18 cellular contexts compared by ENCODE assay signal in genomic region chr13:98224557-98224956, GRCh38. TPM values are rescaled to one million over a fixed set of nuclear protein-coding genes. Genes with fewer than 3 reads are reported as not detected.
A peak's percentile ranks its signal among the peaks of the same experiment; 100 is the strongest.
DNase-seq lines count a peak whose midpoint lies in the region; ATAC-seq, FAIRE-seq and TF ChIP-seq lines count a peak whose summit lies in the region.
"Had no signal": no experiment of that assay in that cellular context is flagged by ENCODE, and none has a peak within 500 bp of the region (broad histone marks: within the 10 kb centered on the region; RNA-seq: fewer than 3 reads in every experiment).

No MANE protein-coding gene starts in this region.

- H3K27ac Mint-ChIP-seq in WTC11 (peak overlapping the region; percentile 32), nephron (peak overlapping the region; percentile 96 to 99 (median 99))
- no peak overlapping the region for H3K27ac Mint-ChIP-seq in CD4-positive, alpha-beta memory T cell
- H3K27ac Mint-ChIP-seq: CD8-positive, alpha-beta memory T cell had no signal

- no peaks in the 10 kb centered on the region for H3K27me3 ChIP-seq in H1 (replicated peaks in 1 of 4; ENCODE audit: control insufficient read depth in 3 of 4, extremely low read depth in 1 of 4, insufficient read depth in 3 of 4, low read length in 3 of 4)
- no peaks in the 10 kb centered on the region for H3K27me3 ChIP-seq in uterus
- H3K27me3 ChIP-seq in CD4-positive, alpha-beta memory T cell (ENCODE audit: insufficient read depth, low read length) = no peaks in the 10 kb centered on the region
- H3K27me3 ChIP-seq: BE2C had no signal

- FAIRE-seq in H1 (lab: Jason Lieb, UNC) = no peak

- no peak overlapping the region for H2BK15ac ChIP-seq in H1 (ENCODE audit: low read length)

- no peak for TF ChIP-seq CTCF in WTC11 (IDR thresholded peaks at IDR 0.05)
- TF ChIP-seq CTCF in H1 (IDR thresholded peaks at IDR 0.05; ENCODE audit: control extremely low read depth in 1 of 3, insufficient read depth in 1 of 3, low read depth in 1 of 3, low read length in 3 of 3) = peak in 2 of 3 experiments; percentile 2 to 9; a peak in 2 of 4 replicates
- TF ChIP-seq CTCF in nephron (IDR thresholded peaks at IDR 0.05; ENCODE audit: unreplicated experiment in 3 of 3) = no peak
- no peak for TF ChIP-seq CTCF in uterus (IDR thresholded peaks at IDR 0.05)

- no peak for TF ChIP-seq EP300 in H1 (IDR thresholded peaks at IDR 0.05; ENCODE audit: borderline replicate concordance in 1 of 2, low read depth in 2 of 2, low read length in 2 of 2)

- no peak overlapping the region for H3K4me2 ChIP-seq in H1 (ENCODE audit: insufficient read depth in 1 of 2, low read depth in 2 of 2, low read length in 2 of 2)
- H3K4me2 ChIP-seq: KMS-11, PC-9 had no signal

- no peak overlapping the region for H3K23ac ChIP-seq in H1 (ENCODE audit: insufficient read length)

- no peak overlapping the region for H3K9ac ChIP-seq in H1 (replicated peaks in 1 of 4; ENCODE audit: extremely low read depth in 1 of 4, low read depth in 3 of 4, low read length in 3 of 4)
- H3K9ac ChIP-seq: KMS-11 had no signal

- no peak overlapping the region for H4K5ac ChIP-seq in H1 (ENCODE audit: insufficient read length, low read depth, low read length)

- H3K4me3 Mint-ChIP-seq in WTC11 (no peak overlapping the region), nephron (peak overlapping the region in 1 of 3 experiments; percentile 34)
- no peak overlapping the region for H3K4me3 Mint-ChIP-seq in CD4-positive, alpha-beta memory T cell
- H3K4me3 Mint-ChIP-seq: CD8-positive, alpha-beta memory T cell had no signal

- no peak overlapping the region for H2BK5ac ChIP-seq in H1 (ENCODE audit: low read depth, low read length)

- DNase-seq in WTC11 (ENCODE audit: low spot score) (no peak), H1 (ENCODE audit: low read depth in 1 of 2, low spot score in 2 of 2) (no peak), uterus (no peak), NAMALWA (ENCODE audit: low spot score) (no peak)
- DNase-seq in CD4-positive, alpha-beta memory T cell = no peak
- DNase-seq: BE2C; CD8-positive, alpha-beta memory T cell; EL; NCI-H187; NCI-H2171; NCI-H446 treated with DMSO at 0.1 percent for 48 hours; NCI-H748 treated with DMSO at 0.1 percent for 48 hours; PC-9 had no signal

- H3K4me3 ChIP-seq in H1 (ENCODE audit: extremely low read depth in 1 of 4, insufficient read depth in 2 of 4, low read depth in 3 of 4, low read length in 4 of 4) (no peak overlapping the region), uterus (no peak overlapping the region)
- no peak overlapping the region for H3K4me3 ChIP-seq in CD4-positive, alpha-beta memory T cell (ENCODE audit: low read length in 2 of 2)
- H3K4me3 ChIP-seq: PC-9 had no signal

- H4K20me1 ChIP-seq in H1 (replicated peaks in 1 of 2; ENCODE audit: control insufficient read depth in 1 of 2, insufficient read depth in 2 of 2, low read length in 2 of 2) = peaks cover 2 to 3% of the 10 kb centered on the region in 2 experiments

- H3K4me1 Mint-ChIP-seq in WTC11 (peaks cover 22% of the 10 kb centered on the region), nephron (peaks cover 59% of the 10 kb centered on the region)
- no peaks in the 10 kb centered on the region for H3K4me1 Mint-ChIP-seq in CD4-positive, alpha-beta memory T cell
- H3K4me1 Mint-ChIP-seq: CD8-positive, alpha-beta memory T cell had no signal

- WGBS in H1 (ENCODE audit: extremely low coverage in 1 of 2, insufficient coverage in 1 of 2, insufficient read length in 1 of 2, insufficient replicate concordance in 2 of 2, low coverage in 1 of 2, low lambda C conversion rate in 2 of 2, missing lambda C conversion rate in 1 of 2), 2 experiments = 90% methylated on average over 5 of the region's 5 CpGs; no CpG with 5 or more reads in 1 of the 2 experiments

- POLR2A ChIA-PET in WTC11 (lab: Charles Lee) = interaction anchor here (0.7 kb wide), 1 partner anchor 45 kb away, joined by 5 read pairs; no protein-coding TSS in a partner anchor
- POLR2A ChIA-PET in H1 (lab: Charles Lee; ENCODE audit: partially characterized antibody) = no interaction called here
- POLR2A ChIA-PET in CD4-positive, alpha-beta memory T cell (lab: Charles Lee; ENCODE audit: partially characterized antibody) = no interaction called here

- no peak overlapping the region for H3K18ac ChIP-seq in H1 (ENCODE audit: extremely low read depth, low read length)

- H3K56ac ChIP-seq in H1 (replicated peaks; ENCODE audit: insufficient read length, low read depth, low read length) = no peak overlapping the region

- no peaks in the 10 kb centered on the region for H3K4me1 ChIP-seq in H1 (replicated peaks in 1 of 4; ENCODE audit: control insufficient read depth in 3 of 4, insufficient read depth in 4 of 4, low read length in 3 of 4)
- no peaks in the 10 kb centered on the region for H3K4me1 ChIP-seq in uterus
- no peaks in the 10 kb centered on the region for H3K4me1 ChIP-seq in CD4-positive, alpha-beta memory T cell (ENCODE audit: insufficient read depth, low read length)

- H2AFZ ChIP-seq in H1 (ENCODE audit: low read length) = no peak overlapping the region
- H2AFZ ChIP-seq: PC-9 had no signal

- H3K27me3 Mint-ChIP-seq in WTC11 (ENCODE audit: low read depth) = no peaks in the 10 kb centered on the region; the same call in 1 of the 2 replicates
- H3K27me3 Mint-ChIP-seq in nephron (ENCODE audit: low read depth) = no peaks in the 10 kb centered on the region
- H3K27me3 Mint-ChIP-seq in CD4-positive, alpha-beta memory T cell = peaks cover 6 to 9% of the 10 kb centered on the region in 2 donors

- H3K36me3 Mint-ChIP-seq in WTC11 = peaks cover 14% of the 10 kb centered on the region; the same call in 1 of the 2 replicates
- H3K36me3 Mint-ChIP-seq in nephron (ENCODE audit: low read depth) = peaks cover 47% of the 10 kb centered on the region
- no peaks in the 10 kb centered on the region for H3K36me3 Mint-ChIP-seq in CD4-positive, alpha-beta memory T cell
- H3K36me3 Mint-ChIP-seq: CD8-positive, alpha-beta memory T cell had no signal

- no peaks in the 10 kb centered on the region for H3K23me2 ChIP-seq in H1 (ENCODE audit: low read depth, low read length)

- H3K27ac ChIP-seq in H1 (ENCODE audit: low read depth, low read length) = no peak overlapping the region
- H3K27ac ChIP-seq in uterus = peak overlapping the region; percentile 30 to 69
- no peak overlapping the region for H3K27ac ChIP-seq in CD4-positive, alpha-beta memory T cell (ENCODE audit: low read depth, low read length)
- H3K27ac ChIP-seq: KMS-11, PC-9 had no signal

- H2BK20ac ChIP-seq in H1 (ENCODE audit: low read length) = no peak overlapping the region

- H3K79me1 ChIP-seq in H1 (ENCODE audit: low read depth, low read length) = peaks cover 5% of the 10 kb centered on the region; the same call in 1 of the 2 replicates

- no peak overlapping the region for H3K14ac ChIP-seq in H1 (ENCODE audit: insufficient read length)

- H2BK12ac ChIP-seq in H1 (ENCODE audit: low read depth, low read length) = no peak overlapping the region

- H4K8ac ChIP-seq in H1 (ENCODE audit: extremely low read depth, insufficient read depth, low read length) = no peak overlapping the region

- ATAC-seq in WTC11 = peak; percentile 74
- ATAC-seq in GM21825 (IDR thresholded peaks at IDR 0.05; ENCODE audit: unreplicated experiment) = no peak

- H2AK5ac ChIP-seq in H1 (ENCODE audit: low read depth, low read length) = no peak overlapping the region

- H3K9me3 Mint-ChIP-seq in WTC11 (peaks cover 3% of the 10 kb centered on the region; the same call in 1 of the 2 replicates), nephron (peaks cover 19% of the 10 kb centered on the region)
- no peaks in the 10 kb centered on the region for H3K9me3 Mint-ChIP-seq in CD4-positive, alpha-beta memory T cell
- H3K9me3 Mint-ChIP-seq: CD8-positive, alpha-beta memory T cell had no signal

- peaks cover 3 to 53% of the 10 kb centered on the region in 2 experiments; a peak in 3 of 4 replicates for H3K79me2 ChIP-seq in H1 (ENCODE audit: control insufficient read depth in 1 of 2, insufficient read depth in 2 of 2, low read length in 2 of 2)

- intact Hi-C loops in uterus (cut with DNase I; ENCODE audit: low total_unique reads) = no loop called here
- intact Hi-C loops in CD4-positive, alpha-beta memory T cell (cut with micrococcal nuclease) = no loop called here

- CTCF ChIA-PET in WTC11 (lab: Charles Lee) (interaction anchor here (0.5 to 1.6 kb wide), 4 partner anchors 24 to 566 kb away, joined by 3 to 7 read pairs (median 6); no protein-coding TSS in a partner anchor), H1 (lab: Charles Lee; ENCODE audit: partially characterized antibody) (interaction anchor here (0.7 to 1.2 kb wide), 2 partner anchors 91 to 203 kb away, joined by 3 read pairs; no protein-coding TSS in a partner anchor)
- CTCF ChIA-PET in CD4-positive, alpha-beta memory T cell (lab: Charles Lee; ENCODE audit: partially characterized antibody) = no interaction called here

- H3K36me3 ChIP-seq in H1 (ENCODE audit: control insufficient read depth in 2 of 4, insufficient read depth in 4 of 4, low read length in 3 of 4) = no peaks in the 10 kb centered on the region; a peak in 1 of 8 replicates
- H3K36me3 ChIP-seq in uterus = no peaks in the 10 kb centered on the region
- H3K36me3 ChIP-seq in CD4-positive, alpha-beta memory T cell (ENCODE audit: insufficient read depth, low read length) = no peaks in the 10 kb centered on the region

- no peaks in the 10 kb centered on the region for H3K9me3 ChIP-seq in H1 (ENCODE audit: insufficient read depth in 2 of 2, low read depth in 1 of 2, low read length in 1 of 2)
- H3K9me3 ChIP-seq in uterus = no peaks in the 10 kb centered on the region
- no peaks in the 10 kb centered on the region for H3K9me3 ChIP-seq in CD4-positive, alpha-beta memory T cell (ENCODE audit: control insufficient read depth in 1 of 2, low read length in 2 of 2)
- H3K9me3 ChIP-seq: BE2C had no signal

- no peak overlapping the region for H2BK120ac ChIP-seq in H1 (replicated peaks; ENCODE audit: low read depth, low read length)

- peak; percentile 34 to 40; a peak in 3 of 4 replicates for TF ChIP-seq RAD21 in H1 (IDR thresholded peaks at IDR 0.05 in 1 of 2, conservative IDR thresholded peaks at IDR 0.05 in 1 of 2; ENCODE audit: low read depth in 2 of 2, low read length in 2 of 2)

- H4K91ac ChIP-seq in H1 (replicated peaks; ENCODE audit: insufficient read length, low read length) = no peak overlapping the region

- no peak overlapping the region for H3K4ac ChIP-seq in H1 (replicated peaks; ENCODE audit: insufficient read length, low read depth, low read length)

- TF ChIP-seq POLR2A in H1 (IDR thresholded peaks at IDR 0.05; ENCODE audit: control extremely low read depth in 1 of 2, low read depth in 2 of 2, low read length in 2 of 2) (no peak), uterus (IDR thresholded peaks at IDR 0.05) (no peak)

RNA-seq across cellular contexts. Expression of gene RNF113B, which starts 47.5 kb away (rescaled TPM):
- total RNA-seq in WTC11 (2021) (not detected in 3 replicates), uterus (not detected)
- not detected in 2 replicates for total RNA-seq in H1 (2021; fragmentation: NEBNext Ultra II Directional; extraction: Animal tissue kit (Norgen Biotek cat#: 25700))
- polyA plus RNA-seq in H1 (2011; rRNA removed) = not detected in 2 replicates
- polyA plus RNA-seq in H1 (2011; cell fraction: cytosol; rRNA removed) = not detected
- not detected for polyA plus RNA-seq in H1 (2011; cell fraction: nucleus; rRNA removed)
- 0.11 TPM in 1 of 4 replicates, not detected in the others for polyA plus RNA-seq in H1 (2012, experiment 1 of 2)
- polyA plus RNA-seq in H1 (2012, experiment 2 of 2) = not detected
- not detected for polyA plus RNA-seq in H1 (2013, experiment 1 of 2)
- not detected for polyA plus RNA-seq in H1 (2013, experiment 2 of 2)
- not detected in 2 replicates for polyA minus RNA-seq in H1 (2011; rRNA and poly(A)+ RNA removed)
- not detected for polyA minus RNA-seq in H1 (2011; cell fraction: cytosol; rRNA and poly(A)+ RNA removed)
- polyA minus RNA-seq in H1 (2011; cell fraction: nucleus; rRNA and poly(A)+ RNA removed) = not detected
- not detected for total RNA-seq in CD4-positive, alpha-beta memory T cell
- not detected for polyA plus RNA-seq in CD4-positive, alpha-beta memory T cell
- total RNA-seq: CD8-positive, alpha-beta memory T cell; MCF 10A; PC-9 had no signal
- polyA plus RNA-seq: AG04450; CD8-positive, alpha-beta memory T cell had no signal

Comparison
In these comparisons a context has a peak if more than half of its experiments do, and no peak if none do; other contexts are left out.
1. H3K27ac Mint-ChIP-seq: peak in WTC11 (single experiment) and nephron (3 of 3); none in CD4-positive, alpha-beta memory T cell (0 of 7).
2. CTCF ChIP-seq: peak in H1 (2 of 3); none in WTC11 (single experiment), nephron (0 of 3) and uterus (0 of 4).
3. H3K27ac ChIP-seq: peak in uterus (2 of 2); none in H1 (single experiment) and CD4-positive, alpha-beta memory T cell (single experiment).
4. Of the 9 proteins assayed by ChIP-seq in both WTC11 and H1: peak only in WTC11: none; only in H1: CTCF; in both: none; in neither: 8.